11 cellular contexts compared by ENCODE assay signal in the genomic region with DNA sequence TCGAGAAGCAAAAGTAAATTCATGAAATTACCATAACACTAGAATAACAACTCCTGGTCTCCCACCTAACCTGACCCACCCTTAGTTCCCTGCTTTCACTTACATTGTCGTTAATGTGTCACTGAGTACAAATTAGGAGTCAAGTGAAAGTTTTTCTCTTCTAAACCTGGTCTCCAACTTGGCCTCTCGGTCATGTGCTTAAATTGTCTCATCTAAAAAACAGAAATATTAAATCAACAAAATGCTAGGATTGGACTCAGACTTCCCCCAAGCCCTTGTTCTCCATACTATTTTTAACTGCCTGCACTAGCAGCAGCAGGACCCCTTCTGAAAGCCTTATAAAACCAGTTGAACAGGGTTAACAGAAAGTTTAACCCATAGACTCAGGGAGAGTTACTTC. TPM values are rescaled to one million over a fixed set of nuclear protein-coding genes. Genes with fewer than 3 reads are reported as not detected.
DNase-seq lines count a peak whose midpoint lies in the region; ATAC-seq, FAIRE-seq and TF ChIP-seq lines count a peak whose summit lies in the region.
"Had no signal": no experiment of that assay in that cellular context is flagged by ENCODE, and none has a peak within 500 bp of the region (broad histone marks: within the 10 kb centered on the region; RNA-seq: fewer than 3 reads in every experiment).

No MANE protein-coding gene starts in this region.

- H3K9ac ChIP-seq in KMS-11 (no peak overlapping the region; the same call in 1 of the 2 replicates), H1 (replicated peaks in 1 of 4; ENCODE audit: extremely low read depth in 1 of 4, low read depth in 3 of 4, low read length in 3 of 4) (peak overlapping the region in 1 of 4 experiments; percentile 10; a peak in 2 of 7 replicates)

- no peak overlapping the region for H2BK120ac ChIP-seq in H1 (replicated peaks; ENCODE audit: low read depth, low read length)

- H3K27me3 ChIP-seq in DOHH2 (ENCODE audit: control insufficient read depth, low read length) (no peaks in the 10 kb centered on the region), KMS-11 (ENCODE audit: insufficient read depth, low read depth) (no peaks in the 10 kb centered on the region), H1 (replicated peaks in 1 of 4; ENCODE audit: control insufficient read depth in 3 of 4, extremely low read depth in 1 of 4, insufficient read depth in 3 of 4, low read length in 3 of 4) (no peaks in the 10 kb centered on the region), upper lobe of left lung (no peaks in the 10 kb centered on the region)
- H3K27me3 ChIP-seq: neutrophil had no signal

- H2BK12ac ChIP-seq in H1 (ENCODE audit: low read depth, low read length) = no peak overlapping the region; the same call in 1 of the 2 replicates

- peak overlapping the region; percentile 73 for H3K27ac ChIP-seq in DOHH2 (ENCODE audit: low read depth, low read length)
- no peak overlapping the region; the same call in 1 of the 2 replicates for H3K27ac ChIP-seq in KMS-11
- no peak overlapping the region for H3K27ac ChIP-seq in H1 (ENCODE audit: low read depth, low read length)
- no peak overlapping the region for H3K27ac ChIP-seq in upper lobe of left lung
- H3K27ac ChIP-seq: neutrophil had no signal

- peaks cover 24% of the 10 kb centered on the region for H4K20me1 ChIP-seq in DOHH2 (ENCODE audit: control insufficient read depth, insufficient read depth, low read depth, low read length)
- H4K20me1 ChIP-seq in KMS-11 (ENCODE audit: insufficient read depth) = no peaks in the 10 kb centered on the region
- peaks cover 10 to 13% of the 10 kb centered on the region in 2 experiments for H4K20me1 ChIP-seq in H1 (replicated peaks in 1 of 2; ENCODE audit: control insufficient read depth in 1 of 2, insufficient read depth in 2 of 2, low read length in 2 of 2)

- no peak overlapping the region for H2BK15ac ChIP-seq in H1 (ENCODE audit: low read length)

- H3K18ac ChIP-seq in H1 (ENCODE audit: extremely low read depth, low read length) = no peak overlapping the region

- H3K9me3 ChIP-seq in DOHH2 (ENCODE audit: control insufficient read depth, insufficient read depth, low read length) = no peaks in the 10 kb centered on the region
- H3K9me3 ChIP-seq in H1 (ENCODE audit: insufficient read depth in 2 of 2, low read depth in 1 of 2, low read length in 1 of 2) = no peaks in the 10 kb centered on the region
- H3K9me3 ChIP-seq in upper lobe of left lung = no peaks in the 10 kb centered on the region
- no peaks in the 10 kb centered on the region for H3K9me3 ChIP-seq in mucosa of descending colon
- H3K9me3 ChIP-seq: neutrophil had no signal

- no peak overlapping the region for H3K4ac ChIP-seq in H1 (replicated peaks; ENCODE audit: insufficient read length, low read depth, low read length)

- no peak overlapping the region for H2AK5ac ChIP-seq in H1 (ENCODE audit: low read depth, low read length)

- CTCF ChIA-PET in H1 (lab: Charles Lee; ENCODE audit: partially characterized antibody) = no interaction called here

- DNase-seq in H1 (ENCODE audit: low read depth in 1 of 2, low spot score in 2 of 2) = no peak
- no peak for DNase-seq in progenitor cell of endocrine pancreas (ENCODE audit: low spot score, unreplicated experiment)
- DNase-seq in upper lobe of left lung = no peak
- DNase-seq in KBM-7 = no peak
- no peak for DNase-seq in mucosa of descending colon
- DNase-seq: NCI-H187 treated with DMSO at 0.1 percent for 48 hours had no signal

- H2BK5ac ChIP-seq in H1 (ENCODE audit: low read depth, low read length) = no peak overlapping the region

- no peak overlapping the region for H4K8ac ChIP-seq in H1 (ENCODE audit: extremely low read depth, insufficient read depth, low read length)

- peak overlapping the region; percentile 94 for H3K27ac Mint-ChIP-seq in progenitor cell of endocrine pancreas

- intact Hi-C loops in mucosa of descending colon (cut with DNase I, micrococcal nuclease) = loop anchor here (10.0 kb wide), 3 partner anchors 333 to 427 kb away; no protein-coding TSS in a partner anchor

- H3K4me3 ChIP-seq in DOHH2 (ENCODE audit: low read length) (peak overlapping the region; percentile 96), KMS-11 (IDR thresholded peaks at IDR 0.05; ENCODE audit: insufficient read depth, low read depth, low read length) (no peak overlapping the region), H1 (ENCODE audit: extremely low read depth in 1 of 4, insufficient read depth in 2 of 4, low read depth in 3 of 4, low read length in 4 of 4) (peak overlapping the region in 2 of 4 experiments; percentile 0 to 85; a peak in 3 of 8 replicates), upper lobe of left lung (peak overlapping the region in 1 of 4 donors; percentile 78), mucosa of descending colon (no peak overlapping the region)

- no peak overlapping the region for H4K91ac ChIP-seq in H1 (replicated peaks; ENCODE audit: insufficient read length, low read length)

- no peak overlapping the region for H3K56ac ChIP-seq in H1 (replicated peaks; ENCODE audit: insufficient read length, low read depth, low read length)

- H3K36me3 Mint-ChIP-seq in progenitor cell of endocrine pancreas (ENCODE audit: insufficient read depth) = peaks cover 29% of the 10 kb centered on the region

- no peak for FAIRE-seq in H1 (lab: Jason Lieb, UNC)
- FAIRE-seq: TTC549 had no signal

- no peaks in the 10 kb centered on the region; the same call in 1 of the 2 replicates for H3K23me2 ChIP-seq in H1 (ENCODE audit: low read depth, low read length)

- ATAC-seq in upper lobe of left lung (ENCODE audit: low FRiP score in 2 of 2) = no peak
- ATAC-seq in HG03439 (IDR thresholded peaks at IDR 0.05; ENCODE audit: unreplicated experiment) = no peak
- ATAC-seq in mucosa of descending colon = no peak

- H3K36me3 ChIP-seq in DOHH2 (ENCODE audit: control insufficient read depth, low read length) (peaks cover 62% of the 10 kb centered on the region), KMS-11 (ENCODE audit: insufficient read depth) (no peaks in the 10 kb centered on the region), H1 (ENCODE audit: control insufficient read depth in 2 of 4, insufficient read depth in 4 of 4, low read length in 3 of 4) (peaks cover 0 to 14% (median 2%) of the 10 kb centered on the region in 4 experiments; a peak in 2 of 8 replicates), upper lobe of left lung (peaks cover 0 to 17% (median 2%) of the 10 kb centered on the region in 4 donors), mucosa of descending colon (ENCODE audit: low read depth) (peaks cover 5% of the 10 kb centered on the region)

- peaks cover 72% of the 10 kb centered on the region for H3K79me2 ChIP-seq in DOHH2 (ENCODE audit: control insufficient read depth, low read length)
- H3K79me2 ChIP-seq in KMS-11 (ENCODE audit: insufficient read depth, low read depth) = peaks cover 27% of the 10 kb centered on the region
- H3K79me2 ChIP-seq in H1 (ENCODE audit: control insufficient read depth in 1 of 2, insufficient read depth in 2 of 2, low read length in 2 of 2) = peaks cover 9 to 29% of the 10 kb centered on the region in 2 experiments

- 29% methylated on average over 3 of the region's 3 CpGs; no CpG with 5 or more reads in 1 of the 2 experiments for WGBS in H1 (ENCODE audit: extremely low coverage in 1 of 2, insufficient coverage in 1 of 2, insufficient read length in 1 of 2, insufficient replicate concordance in 2 of 2, low coverage in 1 of 2, low lambda C conversion rate in 2 of 2, missing lambda C conversion rate in 1 of 2), 2 experiments
- 35 to 48% methylated on average over 3 of the region's 3 CpGs for WGBS in upper lobe of left lung, 2 donors

- no peaks in the 10 kb centered on the region for H3K9me3 Mint-ChIP-seq in progenitor cell of endocrine pancreas (ENCODE audit: low read depth)

- no peaks in the 10 kb centered on the region for H3K27me3 Mint-ChIP-seq in progenitor cell of endocrine pancreas

- H3K4me1 Mint-ChIP-seq in progenitor cell of endocrine pancreas (ENCODE audit: low read depth) = peaks cover 24% of the 10 kb centered on the region

- no peak for TF ChIP-seq POLR2A in H1 (IDR thresholded peaks at IDR 0.05; ENCODE audit: control extremely low read depth in 1 of 2, low read depth in 2 of 2, low read length in 2 of 2)
- TF ChIP-seq POLR2A in upper lobe of left lung (IDR thresholded peaks at IDR 0.05) = no peak

- H3F3A ChIP-seq in DOHH2 (ENCODE audit: control insufficient read depth, insufficient read depth) = peaks cover 13% of the 10 kb centered on the region

- peak overlapping the region; percentile 90 for H3K4me3 Mint-ChIP-seq in progenitor cell of endocrine pancreas (ENCODE audit: low read depth)

- no peak overlapping the region for H2BK20ac ChIP-seq in H1 (ENCODE audit: low read length)

- peaks cover 31% of the 10 kb centered on the region for H3K4me1 ChIP-seq in DOHH2 (ENCODE audit: control insufficient read depth, low read length)
- peaks cover 26% of the 10 kb centered on the region for H3K4me1 ChIP-seq in KMS-11 (ENCODE audit: low read depth, poor library complexity, severe bottlenecking)
- peaks cover 2 to 4% (median 3%) of the 10 kb centered on the region in 4 experiments; a peak in 4 of 7 replicates for H3K4me1 ChIP-seq in H1 (replicated peaks in 1 of 4; ENCODE audit: control insufficient read depth in 3 of 4, insufficient read depth in 4 of 4, low read length in 3 of 4)
- H3K4me1 ChIP-seq in upper lobe of left lung = peaks cover 0 to 17% (median 4%) of the 10 kb centered on the region in 4 donors
- no peaks in the 10 kb centered on the region for H3K4me1 ChIP-seq in mucosa of descending colon (ENCODE audit: low read depth)

- H2AFZ ChIP-seq in KMS-11 (ENCODE audit: low read depth) = no peak overlapping the region; the same call in 1 of the 2 replicates
- H2AFZ ChIP-seq in H1 (ENCODE audit: low read length) = no peak overlapping the region

- POLR2A ChIA-PET in H1 (lab: Charles Lee; ENCODE audit: partially characterized antibody) = interaction anchor here (0.6 to 4.8 kb wide), 4 partner anchors 12 to 767 kb away, joined by 3 to 119 read pairs (median 18); no protein-coding TSS in a partner anchor

- H3K23ac ChIP-seq in H1 (ENCODE audit: insufficient read length) = no peak overlapping the region

- H3K4me2 ChIP-seq in DOHH2 (ENCODE audit: low read length) (peak overlapping the region; percentile 79), KMS-11 (peak overlapping the region; percentile 78), H1 (ENCODE audit: insufficient read depth in 1 of 2, low read depth in 2 of 2, low read length in 2 of 2) (peak overlapping the region; percentile 63 to 66)

- TF ChIP-seq EP300 in H1 (IDR thresholded peaks at IDR 0.05; ENCODE audit: borderline replicate concordance in 1 of 2, low read depth in 2 of 2, low read length in 2 of 2) (no peak), upper lobe of left lung (IDR thresholded peaks at IDR 0.05) (no peak)

- no peaks in the 10 kb centered on the region for H3K9me2 ChIP-seq in DOHH2 (replicated peaks; ENCODE audit: control insufficient read depth, low read length)

- TF ChIP-seq RAD21 in H1 (IDR thresholded peaks at IDR 0.05 in 1 of 2, conservative IDR thresholded peaks at IDR 0.05 in 1 of 2; ENCODE audit: low read depth in 2 of 2, low read length in 2 of 2) = no peak

- H3K79me1 ChIP-seq in H1 (ENCODE audit: low read depth, low read length) = no peaks in the 10 kb centered on the region

- in situ Hi-C loops in KBM-7 (cut with MboI; ENCODE audit: low pct_unique_long_range_greater_than_20kb, low sequenced_read_pairs) = no loop called here

- TF ChIP-seq CTCF in DOHH2 (IDR thresholded peaks at IDR 0.05; ENCODE audit: low read depth, low read length, poor library complexity, severe bottlenecking) (no peak), KMS-11 (conservative IDR thresholded peaks at IDR 0.05; ENCODE audit: low read depth, low read length) (no peak), H1 (IDR thresholded peaks at IDR 0.05; ENCODE audit: control extremely low read depth in 1 of 3, insufficient read depth in 1 of 3, low read depth in 1 of 3, low read length in 3 of 3) (no peak), progenitor cell of endocrine pancreas (IDR thresholded peaks at IDR 0.05; ENCODE audit: unreplicated experiment) (no peak), upper lobe of left lung (IDR thresholded peaks at IDR 0.05) (no peak), mucosa of descending colon (IDR thresholded peaks at IDR 0.05) (no peak)

- H3K14ac ChIP-seq in H1 (ENCODE audit: insufficient read length) = no peak overlapping the region

- H4K5ac ChIP-seq in H1 (ENCODE audit: insufficient read length, low read depth, low read length) = peak overlapping the region; percentile 57

RNA-seq across cellular contexts. Expression of a gene that starts 1.8 kb away (rescaled TPM):
- 31.6 and 32.7 TPM in 2 replicates for total RNA-seq in H1 (2021; fragmentation: NEBNext Ultra II Directional; extraction: Animal tissue kit (Norgen Biotek cat#: 25700))
- 12.6 and 17.1 TPM in 2 replicates for polyA plus RNA-seq in H1 (2011; rRNA removed)
- 9.2 TPM for polyA plus RNA-seq in H1 (2011; cell fraction: cytosol; rRNA removed)
- 19.1 TPM for polyA plus RNA-seq in H1 (2011; cell fraction: nucleus; rRNA removed)
- 13.3 to 26.4 TPM (median 23.4 TPM) in 4 replicates for polyA plus RNA-seq in H1 (2012, experiment 1 of 2)
- polyA plus RNA-seq in H1 (2012, experiment 2 of 2) = 4.8 TPM
- 13.8 TPM for polyA plus RNA-seq in H1 (2013, experiment 1 of 2)
- polyA plus RNA-seq in H1 (2013, experiment 2 of 2) = 13.5 TPM
- 46.7 and 47.2 TPM in 2 replicates for polyA minus RNA-seq in H1 (2011; rRNA and poly(A)+ RNA removed)
- 21.7 TPM for polyA minus RNA-seq in H1 (2011; cell fraction: cytosol; rRNA and poly(A)+ RNA removed)
- polyA minus RNA-seq in H1 (2011; cell fraction: nucleus; rRNA and poly(A)+ RNA removed) = 48.2 TPM
- total RNA-seq in progenitor cell of endocrine pancreas (162 and 164 TPM in 2 replicates), upper lobe of left lung (100 to 1,000 TPM in 3 of 6 donors, 10 to 100 TPM in 3; 31.4 to 177 (median 87.0) TPM), mucosa of descending colon (100 to 1,000 TPM; 124 to 176 (median 147) TPM)
